Comparison of ENCODE assay signal across 12 cellular contexts in genomic region chr10:50426485-50426884, GRCh38.
DNase-seq lines count a peak whose midpoint lies in the region; ATAC-seq, FAIRE-seq and TF ChIP-seq lines count a peak whose summit lies in the region.
"Had no signal": no experiment of that assay in that cellular context is flagged by ENCODE, and none has a peak within 500 bp of the region (broad histone marks: within the 10 kb centered on the region; RNA-seq: fewer than 3 reads in every experiment).

No MANE protein-coding gene starts in this region.

- H3K27ac ChIP-seq in OCI-LY3 (ENCODE audit: low read length) (no peak overlapping the region), psoas muscle (no peak overlapping the region)

- TF ChIP-seq CTCF in OCI-LY3 (IDR thresholded peaks at IDR 0.05; ENCODE audit: low read depth, low read length) (no peak), psoas muscle (IDR thresholded peaks at IDR 0.05) (no peak), D721Med (IDR thresholded peaks at IDR 0.05; ENCODE audit: insufficient read depth, missing control alignments) (no peak)

- H3K4me1 ChIP-seq in OCI-LY3 (ENCODE audit: low read length) (peaks cover 27% of the 10 kb centered on the region), psoas muscle (peaks cover 15% of the 10 kb centered on the region)

- H2AFZ ChIP-seq in OCI-LY3 (ENCODE audit: low read depth, low read length), result no peak overlapping the region

- H3K9me3 ChIP-seq in OCI-LY3 (ENCODE audit: insufficient read depth, low read length) (no peaks in the 10 kb centered on the region), psoas muscle (no peaks in the 10 kb centered on the region)

- no peak for DNase-seq in psoas muscle
- no peak for DNase-seq in epidermal melanocyte (ENCODE audit: insufficient read length, low spot score)
- DNase-seq in activated gamma-delta T cell treated with Interleukin-2 at 50 U/mL for 16 hours, result no peak
- no peak for DNase-seq in D721Med (ENCODE audit: insufficient read length, low spot score)
- DNase-seq: activated T-cell treated with anti-CD3 and anti-CD28 coated beads, Interleukin-2, amount 50 U/mL, for 4 hours; COR-L47; NCI-H226; Right ventricle myocardium superior had no signal

- H3K4me3 ChIP-seq in OCI-LY3 (ENCODE audit: low read length), result no peak overlapping the region
- H3K4me3 ChIP-seq in psoas muscle, result no peak overlapping the region

- intact Hi-C loops in psoas muscle (cut with DNase I), result no loop called here

- 63 to 100% (median 73%) methylated on average over 1 of the region's 1 CpG for WGBS in psoas muscle, 3 donors

- FAIRE-seq in D721Med (lab: Jason Lieb, UNC), result no peak

- H3K4me2 ChIP-seq in OCI-LY3 (ENCODE audit: low read length), result peak overlapping the region; percentile 16; the same call in 1 of the 2 replicates

- H3K36me3 ChIP-seq in OCI-LY3 (replicated peaks; ENCODE audit: low read depth, low read length), result no peaks in the 10 kb centered on the region
- H3K36me3 ChIP-seq in psoas muscle (ENCODE audit: insufficient read depth in 1 of 2, low read depth in 1 of 2), result no peaks in the 10 kb centered on the region

- 0 out of 2 replicates have a peak, but pooled peaks cover 4% of the 10 kb centered on the region for H3K79me2 ChIP-seq in OCI-LY3 (ENCODE audit: low read length)

- ATAC-seq in GM19025 (IDR thresholded peaks at IDR 0.05; ENCODE audit: low read depth, unreplicated experiment) (peak; percentile 73), GM21619 (IDR thresholded peaks at IDR 0.05; ENCODE audit: unreplicated experiment) (peak; percentile 78), HG03095 (IDR thresholded peaks at IDR 0.05; ENCODE audit: unreplicated experiment) (peak; percentile 64), psoas muscle (no peak)
- ATAC-seq: activated T-cell treated with anti-CD3 and anti-CD28 coated beads, Interleukin-2, amount 50 U/mL, for 4 hours had no signal

- no peaks in the 10 kb centered on the region for H3K27me3 ChIP-seq in OCI-LY3 (ENCODE audit: low read depth, low read length)
- H3K27me3 ChIP-seq in psoas muscle (ENCODE audit: insufficient read depth in 3 of 3, low read length in 2 of 3), result no peaks in the 10 kb centered on the region

- H3K9ac ChIP-seq in OCI-LY3 (ENCODE audit: low read length), result no peak overlapping the region

- H4K20me1 ChIP-seq in OCI-LY3 (ENCODE audit: insufficient read depth, low read length), result no peaks in the 10 kb centered on the region; the same call in 1 of the 2 replicates

Comparison
In these comparisons a context has a peak if more than half of its experiments do, and no peak if none do; other contexts are left out.
1. ATAC-seq: peak in GM19025 (single experiment), GM21619 (single experiment) and HG03095 (single experiment); none in psoas muscle (0 of 4).